In the genomic region with DNA sequence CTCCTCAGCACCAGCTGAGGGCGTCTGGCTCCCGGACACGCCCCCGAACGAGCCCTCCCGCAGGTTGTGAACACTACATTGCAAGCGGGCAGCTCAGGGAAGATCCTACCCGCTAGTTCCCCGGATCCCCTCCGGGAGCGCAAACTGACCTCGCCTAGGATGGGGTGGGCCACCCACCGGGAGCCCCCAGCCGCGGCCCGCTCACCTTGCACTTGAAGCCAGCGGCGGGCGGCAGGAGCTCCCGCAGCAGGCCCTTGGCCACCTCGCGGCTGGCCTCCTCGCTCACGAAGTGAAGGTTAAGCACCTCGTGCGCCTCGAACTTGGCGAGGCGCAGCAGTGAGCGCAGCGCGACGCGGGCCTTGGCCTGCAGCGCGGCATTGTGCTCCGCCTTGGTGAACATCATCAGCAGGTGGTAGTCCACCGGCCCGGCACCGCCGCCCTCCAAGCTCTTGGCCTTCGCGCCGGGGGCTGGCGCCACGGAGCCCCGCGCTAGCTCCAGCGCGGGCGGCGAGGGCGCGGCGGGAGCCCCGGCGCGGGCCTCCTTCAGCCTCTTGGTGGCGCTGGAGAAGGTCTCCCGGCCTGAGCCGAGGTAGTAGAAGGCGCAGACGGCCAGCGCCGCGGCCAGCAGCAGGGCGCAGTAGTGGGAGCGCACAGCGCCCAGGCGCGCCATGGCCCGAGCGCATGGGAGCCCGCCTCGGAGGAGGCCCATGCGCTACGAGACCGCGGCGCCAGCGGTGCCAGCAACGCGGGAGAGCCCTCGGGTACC, we compare ENCODE assay signal across 7 cellular contexts. TPM values are rescaled to one million over a fixed set of nuclear protein-coding genes. Genes with fewer than 3 reads are reported as not detected.
DNase-seq lines count a peak whose midpoint lies in the region; ATAC-seq, FAIRE-seq and TF ChIP-seq lines count a peak whose summit lies in the region.

No MANE protein-coding gene starts in this region.

- H3K4me2 ChIP-seq in HCT116 (ENCODE audit: low read length) (peak overlapping the region; percentile 87), K562 (ENCODE audit: insufficient read depth, low read length) (peak overlapping the region; percentile 76), smooth muscle cell (peak overlapping the region; percentile 98)

- H3K4me3 ChIP-seq in HCT116 (replicated peaks in 1 of 2; ENCODE audit: low read depth in 1 of 2, low read length in 2 of 2) = peak overlapping the region; percentile 63 to 74
- peak overlapping the region; percentile 76 for H3K4me3 ChIP-seq in LNCaP clone FGC (ENCODE audit: low read depth, low read length)
- peak overlapping the region; percentile 57 for H3K4me3 ChIP-seq in K562
- H3K4me3 ChIP-seq in smooth muscle cell = peak overlapping the region; percentile 75

- TF ChIP-seq POLR2A in GM12892 (IDR thresholded peaks at IDR 0.05; ENCODE audit: low read depth, low read length) (peak; percentile 36; the same call in 1 of the 2 replicates), HCT116 (IDR thresholded peaks at IDR 0.05; ENCODE audit: borderline replicate concordance, extremely low read depth, insufficient read depth, insufficient read length) (peak; percentile 45), K562 (conservative IDR thresholded peaks at IDR 0.05) (peak; percentile 75)

- FAIRE-seq in GM12892 (lab: Jason Lieb, UNC) (no peak), K562 (lab: Jason Lieb, UNC) (peak; percentile 15)

- peak in 2 of 3 experiments; percentile 49 to 55; a peak in 5 of 6 replicates for TF ChIP-seq CTCF in HCT116 (IDR thresholded peaks at IDR 0.05 in 2 of 3, conservative IDR thresholded peaks at IDR 0.05 in 1 of 3; ENCODE audit: borderline replicate concordance in 1 of 3, insufficient read depth in 1 of 3, low read depth in 2 of 3, low read length in 2 of 3)
- peak; percentile 65 for TF ChIP-seq CTCF in LNCaP clone FGC (IDR thresholded peaks at IDR 0.05; ENCODE audit: control insufficient read depth, extremely low read depth, insufficient read depth)
- peak; percentile 48 to 83 (median 65); a peak in 5 of 6 replicates for TF ChIP-seq CTCF in K562 (IDR thresholded peaks at IDR 0.05 in 2 of 3, conservative IDR thresholded peaks at IDR 0.05 in 1 of 3; ENCODE audit: insufficient read depth in 2 of 3, low read depth in 1 of 3, low read length in 3 of 3)
- TF ChIP-seq CTCF in smooth muscle cell (IDR thresholded peaks at IDR 0.05; ENCODE audit: borderline replicate concordance, insufficient read depth, poor library complexity, severe bottlenecking) = peak; percentile 53

- POLR2A ChIA-PET in HCT116 (lab: Charles Lee) = interaction anchor here (1.0 to 2.0 kb wide), 6 partner anchors 8 to 588 kb away, joined by 3 to 10 read pairs (median 5); partner anchors contain the start of genes ACAP2 and PPP1R2
- POLR2A ChIA-PET in K562 (lab: Yijun Ruan, JAX) = interaction anchor here (0.6 to 1.6 kb wide), 14 partner anchors 9 to 821 kb away, joined by 3 to 7 read pairs (median 4); no protein-coding TSS in a partner anchor

- TF ChIP-seq RAD21 in HCT116 (IDR thresholded peaks at IDR 0.05; ENCODE audit: low read depth) (peak; percentile 36), K562 (CRISPR knock-in tag; conservative IDR thresholded peaks at IDR 0.05 in 1 of 2, IDR thresholded peaks at IDR 0.05 in 1 of 2) (peak; percentile 42 to 57)

- H3K79me2 ChIP-seq in HCT116 (ENCODE audit: insufficient read depth, low read length) (peaks cover 34% of the 10 kb centered on the region), K562 (ENCODE audit: control insufficient read depth, insufficient read depth, low read length) (peaks cover 36% of the 10 kb centered on the region), smooth muscle cell (ENCODE audit: low read depth) (peaks cover 18% of the 10 kb centered on the region)

- H3K27ac ChIP-seq in HCT116 (ENCODE audit: low read depth, low read length) (peak overlapping the region; percentile 77), K562 (ENCODE audit: extremely low read depth, low read depth, low read length) (peak overlapping the region; percentile 66), smooth muscle cell (ENCODE audit: low read depth) (peak overlapping the region; percentile 10)

- H3K4me1 ChIP-seq in HCT116 (ENCODE audit: control insufficient read depth in 1 of 2, insufficient read depth in 2 of 2, low read length in 2 of 2) (peaks cover 12 to 25% of the 10 kb centered on the region in 2 experiments), K562 (replicated peaks in 1 of 2; ENCODE audit: control insufficient read depth in 2 of 2, insufficient read depth in 2 of 2, low read length in 2 of 2) (peaks cover 22% of the 10 kb centered on the region in 2 experiments), smooth muscle cell (ENCODE audit: low read depth) (peaks cover 9% of the 10 kb centered on the region)

- H4K20me1 ChIP-seq in HCT116 (ENCODE audit: insufficient read depth) (no peaks in the 10 kb centered on the region), K562 (replicated peaks; ENCODE audit: control insufficient read depth, insufficient read depth, low read length) (peaks cover 5% of the 10 kb centered on the region; the same call in 1 of the 2 replicates), smooth muscle cell (ENCODE audit: low read depth) (peaks cover 12% of the 10 kb centered on the region)

- BruUV-seq in HCT116 (replicated peaks; lab: Mats Ljungman, UMichigan) (no TSS peak), K562 (replicated peaks; lab: Mats Ljungman, UMichigan) (no TSS peak)

- no peaks in the 10 kb centered on the region for H3F3A ChIP-seq in smooth muscle cell (ENCODE audit: low read depth)

- DNase-seq in GM12892 (ENCODE audit: insufficient read length) (peak; percentile 65), HCT116 (ENCODE audit: low read depth, low spot score) (peak; percentile 26), LNCaP clone FGC (ENCODE audit: low read depth) (no peak), SK-N-DZ (ENCODE audit: low spot score) (peak; percentile 72), K562 (ENCODE audit: extremely low read depth in 1 of 4, low spot score in 3 of 4) (peak; percentile 51 to 81 (median 65)), iPS-NIHi7 (ENCODE audit: extremely low spot score) (peak; percentile 58), smooth muscle cell (lab: John Stamatoyannopoulos, UW; ENCODE audit: unreplicated experiment) (peak; percentile 80)

- ATAC-seq in HCT116 (peak; percentile 72), K562 (peak; percentile 87)

- H3K9ac ChIP-seq in HCT116 (ENCODE audit: low read length) (peak overlapping the region; percentile 76), K562 (ENCODE audit: insufficient read depth in 1 of 2, low read depth in 2 of 2, low read length in 2 of 2) (peak overlapping the region; percentile 70 to 96), smooth muscle cell (ENCODE audit: low read depth) (peak overlapping the region; percentile 43)

- no peaks in the 10 kb centered on the region for H3K9me1 ChIP-seq in K562 (ENCODE audit: control insufficient read depth, insufficient read depth, low read length)

- H3K36me3 ChIP-seq in HCT116 (ENCODE audit: control insufficient read depth in 1 of 2, insufficient read depth in 2 of 2, low read length in 2 of 2) (0 out of 4 replicates have a peak, but pooled peaks cover 0 to 5% of the 10 kb centered on the region in 2 experiments), K562 (ENCODE audit: control insufficient read depth, insufficient read depth, low read length) (peaks cover 28% of the 10 kb centered on the region; the same call in 2 of the 3 replicates), smooth muscle cell (ENCODE audit: low read depth) (no peaks in the 10 kb centered on the region)

- CTCF ChIA-PET in HCT116 (lab: Charles Lee) = interaction anchor here (0.6 to 3.4 kb wide), 41 partner anchors 9 to 637 kb away, joined by 3 to 142 read pairs (median 4); partner anchors contain the start of genes ACAP2, LSG1 and PPP1R2
- CTCF ChIA-PET in K562 (lab: Yijun Ruan, JAX; ENCODE audit: low intra/inter-chr PET ratio) = interaction anchor here (0.6 to 2.8 kb wide), 8 partner anchors 36 to 1216 kb away, joined by 3 to 112 read pairs (median 4); no protein-coding TSS in a partner anchor

- under 1% methylated on average over 57 of the region's 84 CpGs for WGBS in K562 (ENCODE audit: insufficient coverage, low coverage, missing lambda C conversion rate)
- under 1% methylated on average over 68 of the region's 84 CpGs for WGBS in smooth muscle cell (ENCODE audit: low lambda C conversion rate)

- RAD21 ChIA-PET in HCT116 (lab: Charles Lee; ENCODE audit: low non-redundant PET in 1 of 2, low total read pairs in 2 of 2, uncharacterized antibody in 2 of 2, unreplicated experiment in 2 of 2) = interaction anchor here (0.6 to 1.9 kb wide), 9 partner anchors 246 to 599 kb away, joined by 3 to 6 read pairs (median 3); partner anchors contain the start of genes LSG1 (in 1 of the 2) and PPP1R2 (in 1 of the 2)

- H3K9me2 ChIP-seq in HCT116 (ENCODE audit: insufficient read depth) = no peaks in the 10 kb centered on the region

- no peaks in the 10 kb centered on the region for H3K9me3 ChIP-seq in HCT116 (ENCODE audit: control insufficient read depth in 1 of 2, insufficient read depth in 1 of 2, low read depth in 1 of 2, low read length in 2 of 2)
- no peaks in the 10 kb centered on the region for H3K9me3 ChIP-seq in K562 (replicated peaks; ENCODE audit: control insufficient read depth, insufficient read depth, low read depth, low read length)
- H3K9me3 ChIP-seq in smooth muscle cell (replicated peaks; ENCODE audit: low read depth) = no peaks in the 10 kb centered on the region

- in situ Hi-C loops in K562 (cut with MboI) = loop anchor here (5.0 kb wide), 1 partner anchor 252 kb away; no protein-coding TSS in a partner anchor

- H2AFZ ChIP-seq in HCT116 (ENCODE audit: low read depth, low read length, poor library complexity, severe bottlenecking) = no peak overlapping the region
- peak overlapping the region; percentile 88 for H2AFZ ChIP-seq in K562 (ENCODE audit: low read depth, low read length)
- peak overlapping the region; percentile 87 for H2AFZ ChIP-seq in smooth muscle cell (ENCODE audit: low read depth)

- H3K27me3 ChIP-seq in HCT116 (ENCODE audit: insufficient read depth, low read length) (no peaks in the 10 kb centered on the region), K562 (ENCODE audit: control insufficient read depth in 2 of 2, insufficient read depth in 2 of 2, low read length in 2 of 2) (no peaks in the 10 kb centered on the region), smooth muscle cell (ENCODE audit: low read depth) (no peaks in the 10 kb centered on the region)

- intact Hi-C loops in HCT116 (cut with micrococcal nuclease) = loop anchor here (1.0 to 5.0 kb wide), 3 partner anchors 172 to 580 kb away; partner anchors contain the start of gene ACAP2
- intact Hi-C loops in K562 (cut with micrococcal nuclease) = loop anchor here (1.0 to 10.0 kb wide), 5 partner anchors 172 to 434 kb away; partner anchors contain the start of genes ACAP2 and PPP1R2

- TF ChIP-seq EP300 in K562 (IDR thresholded peaks at IDR 0.05; ENCODE audit: low read length) = no peak

RNA-seq across cellular contexts. Expression of gene XXYLT1, which starts 0.4 kb away (rescaled TPM):
- polyA plus RNA-seq in GM12892 (2012; ENCODE audit: missing spikeins) = 4.8 TPM
- total RNA-seq in HCT116 (2021; ENCODE audit: unreplicated experiment) (10.9 TPM), K562 (2014; rRNA removed) (18.9 and 21.3 TPM in 2 replicates), K562 (2014; rRNA removed; fragmentation: Illumina TruSeq; extraction: Trizol) (9.4 and 10.7 TPM in 2 replicates), K562 (2015; rRNA removed; fragmentation: Illumina TruSeq; extraction: Trizol) (13.8 and 15.0 TPM in 2 replicates), K562 (2021) (18.0 and 18.4 TPM in 2 replicates), smooth muscle cell (22.2 and 28.7 TPM in 2 replicates)
- polyA plus RNA-seq in HCT116 (2012) = 6.4 and 6.6 TPM in 2 replicates
- 34.7 and 43.7 TPM in 2 replicates for polyA plus RNA-seq in SK-N-DZ (2014; cell fraction: cytosol; rRNA removed)
- polyA plus RNA-seq in SK-N-DZ (2014; cell fraction: nucleus; rRNA removed) = 14.4 and 21.9 TPM in 2 replicates
- 19.3 and 36.1 TPM in 2 replicates for total RNA-seq in K562 (2011; cell fraction: chromatin; rRNA removed; ENCODE audit: low replicate concordance)
- total RNA-seq in K562 (2011; cell fraction: nucleolus; rRNA removed) = 35.1 and 39.5 TPM in 2 replicates
- 26.9 and 30.3 TPM in 2 replicates for total RNA-seq in K562 (2011; cell fraction: nucleoplasm; rRNA removed)
- polyA plus RNA-seq in K562 (2011; rRNA removed) (14.2 and 14.9 TPM in 2 replicates), K562 (2014; fragmentation: Illumina TruSeq; extraction: Trizol) (14.3 and 15.6 TPM in 2 replicates), K562 (2014; fragmentation: Nextera tagmentation; extraction: Ambion mirVana) (1 to 10 TPM; 1.9 to 2.9 TPM), K562 (2014; rRNA removed) (14.2 and 15.6 TPM in 2 replicates), smooth muscle cell (24.4 and 35.4 TPM in 2 replicates)
- polyA plus RNA-seq in K562 (2011; cell fraction: cytosol; rRNA removed) = 16.6 and 23.1 TPM in 2 replicates
- 8.6 and 13.0 TPM in 2 replicates for polyA plus RNA-seq in K562 (2011; cell fraction: nucleus; rRNA removed)
- 15.3 and 24.2 TPM in 2 replicates for polyA plus RNA-seq in K562 (2012)
- 9.1 and 12.3 TPM in 2 replicates for polyA minus RNA-seq in K562 (2011; rRNA and poly(A)+ RNA removed)
- 18.4 and 20.8 TPM in 2 replicates for polyA minus RNA-seq in K562 (2011; cell fraction: cytosol; rRNA and poly(A)+ RNA removed)
- 11.9 and 16.0 TPM in 2 replicates for polyA minus RNA-seq in K562 (2011; cell fraction: nucleus; rRNA and poly(A)+ RNA removed)

Comparison
In these comparisons a context has a peak if more than half of its experiments do, and no peak if none do; other contexts are left out.
1. H3K27ac ChIP-seq: peak in every context shown above with its lines; median percentile 77 in HCT116; 66 in K562; 10 in smooth muscle cell.